Comparison of ENCODE assay signal across 2 cellular contexts in the genomic region with DNA sequence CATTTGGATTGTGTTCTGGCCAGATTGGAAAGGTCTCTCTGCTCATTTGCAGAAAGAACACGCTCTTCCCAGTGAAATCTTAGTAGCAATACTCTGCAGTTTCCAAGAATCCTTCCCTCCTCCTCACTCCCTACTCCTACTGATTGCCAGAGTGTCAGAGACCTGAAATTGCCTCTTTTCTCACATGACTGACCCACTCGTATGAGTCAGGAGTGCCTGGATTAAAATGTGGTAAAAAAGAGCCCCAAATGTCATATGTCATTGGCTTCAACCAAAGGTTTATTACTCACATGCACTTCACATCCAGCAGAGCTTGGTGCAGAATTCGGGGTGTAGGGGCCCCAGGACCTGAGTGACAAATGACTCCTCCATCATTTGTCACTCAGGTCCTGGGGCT.
TF ChIP-seq lines count a peak whose summit lies in the region.

No MANE protein-coding gene starts in this region.

TF ChIP-seq in H1, 55 proteins besides CTCF, POLR2A, EP300 and RAD21 (continued from another document and continues in another):
- TF ChIP-seq NANOG (IDR thresholded peaks at IDR 0.05; ENCODE audit: insufficient read depth, low read depth, low read length, poor library complexity, severe bottlenecking) (no peak), TAF1 (IDR thresholded peaks at IDR 0.05; ENCODE audit: low read depth, low read length) (no peak), ZNF274 (IDR thresholded peaks at IDR 0.05; ENCODE audit: borderline replicate concordance, extremely low read depth, low read length) (no peak), CREB1 (IDR thresholded peaks at IDR 0.05) (no peak), SP2 (IDR thresholded peaks at IDR 0.05; ENCODE audit: low read length) (no peak), PHF8 (conservative IDR thresholded peaks at IDR 0.05; ENCODE audit: low read depth, low read length) (no peak), BACH1 (IDR thresholded peaks at IDR 0.05; ENCODE audit: low read length) (no peak), POU5F1 (IDR thresholded peaks at IDR 0.05; ENCODE audit: low read depth, low read length) (no peak), ASH2L (IDR thresholded peaks at IDR 0.05; ENCODE audit: low read length) (no peak), CBX8 (IDR thresholded peaks at IDR 0.05; ENCODE audit: borderline replicate concordance, low read depth, low read length) (no peak), MAFK (IDR thresholded peaks at IDR 0.05; ENCODE audit: low read depth, low read length) (no peak), SIRT6 (IDR thresholded peaks at IDR 0.05; ENCODE audit: low read length) (no peak)
- TF ChIP-seq, protein P1, sequence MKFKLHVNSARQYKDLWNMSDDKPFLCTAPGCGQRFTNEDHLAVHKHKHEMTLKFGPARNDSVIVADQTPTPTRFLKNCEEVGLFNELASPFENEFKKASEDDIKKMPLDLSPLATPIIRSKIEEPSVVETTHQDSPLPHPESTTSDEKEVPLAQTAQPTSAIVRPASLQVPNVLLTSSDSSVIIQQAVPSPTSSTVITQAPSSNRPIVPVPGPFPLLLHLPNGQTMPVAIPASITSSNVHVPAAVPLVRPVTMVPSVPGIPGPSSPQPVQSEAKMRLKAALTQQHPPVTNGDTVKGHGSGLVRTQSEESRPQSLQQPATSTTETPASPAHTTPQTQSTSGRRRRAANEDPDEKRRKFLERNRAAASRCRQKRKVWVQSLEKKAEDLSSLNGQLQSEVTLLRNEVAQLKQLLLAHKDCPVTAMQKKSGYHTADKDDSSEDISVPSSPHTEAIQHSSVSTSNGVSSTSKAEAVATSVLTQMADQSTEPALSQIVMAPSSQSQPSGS (IDR thresholded peaks at IDR 0.05; ENCODE audit: low read length) = no peak
- TF ChIP-seq, protein P2, sequence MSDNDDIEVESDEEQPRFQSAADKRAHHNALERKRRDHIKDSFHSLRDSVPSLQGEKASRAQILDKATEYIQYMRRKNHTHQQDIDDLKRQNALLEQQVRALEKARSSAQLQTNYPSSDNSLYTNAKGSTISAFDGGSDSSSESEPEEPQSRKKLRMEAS (IDR thresholded peaks at IDR 0.05) = no peak
- TF ChIP-seq, protein P3, sequence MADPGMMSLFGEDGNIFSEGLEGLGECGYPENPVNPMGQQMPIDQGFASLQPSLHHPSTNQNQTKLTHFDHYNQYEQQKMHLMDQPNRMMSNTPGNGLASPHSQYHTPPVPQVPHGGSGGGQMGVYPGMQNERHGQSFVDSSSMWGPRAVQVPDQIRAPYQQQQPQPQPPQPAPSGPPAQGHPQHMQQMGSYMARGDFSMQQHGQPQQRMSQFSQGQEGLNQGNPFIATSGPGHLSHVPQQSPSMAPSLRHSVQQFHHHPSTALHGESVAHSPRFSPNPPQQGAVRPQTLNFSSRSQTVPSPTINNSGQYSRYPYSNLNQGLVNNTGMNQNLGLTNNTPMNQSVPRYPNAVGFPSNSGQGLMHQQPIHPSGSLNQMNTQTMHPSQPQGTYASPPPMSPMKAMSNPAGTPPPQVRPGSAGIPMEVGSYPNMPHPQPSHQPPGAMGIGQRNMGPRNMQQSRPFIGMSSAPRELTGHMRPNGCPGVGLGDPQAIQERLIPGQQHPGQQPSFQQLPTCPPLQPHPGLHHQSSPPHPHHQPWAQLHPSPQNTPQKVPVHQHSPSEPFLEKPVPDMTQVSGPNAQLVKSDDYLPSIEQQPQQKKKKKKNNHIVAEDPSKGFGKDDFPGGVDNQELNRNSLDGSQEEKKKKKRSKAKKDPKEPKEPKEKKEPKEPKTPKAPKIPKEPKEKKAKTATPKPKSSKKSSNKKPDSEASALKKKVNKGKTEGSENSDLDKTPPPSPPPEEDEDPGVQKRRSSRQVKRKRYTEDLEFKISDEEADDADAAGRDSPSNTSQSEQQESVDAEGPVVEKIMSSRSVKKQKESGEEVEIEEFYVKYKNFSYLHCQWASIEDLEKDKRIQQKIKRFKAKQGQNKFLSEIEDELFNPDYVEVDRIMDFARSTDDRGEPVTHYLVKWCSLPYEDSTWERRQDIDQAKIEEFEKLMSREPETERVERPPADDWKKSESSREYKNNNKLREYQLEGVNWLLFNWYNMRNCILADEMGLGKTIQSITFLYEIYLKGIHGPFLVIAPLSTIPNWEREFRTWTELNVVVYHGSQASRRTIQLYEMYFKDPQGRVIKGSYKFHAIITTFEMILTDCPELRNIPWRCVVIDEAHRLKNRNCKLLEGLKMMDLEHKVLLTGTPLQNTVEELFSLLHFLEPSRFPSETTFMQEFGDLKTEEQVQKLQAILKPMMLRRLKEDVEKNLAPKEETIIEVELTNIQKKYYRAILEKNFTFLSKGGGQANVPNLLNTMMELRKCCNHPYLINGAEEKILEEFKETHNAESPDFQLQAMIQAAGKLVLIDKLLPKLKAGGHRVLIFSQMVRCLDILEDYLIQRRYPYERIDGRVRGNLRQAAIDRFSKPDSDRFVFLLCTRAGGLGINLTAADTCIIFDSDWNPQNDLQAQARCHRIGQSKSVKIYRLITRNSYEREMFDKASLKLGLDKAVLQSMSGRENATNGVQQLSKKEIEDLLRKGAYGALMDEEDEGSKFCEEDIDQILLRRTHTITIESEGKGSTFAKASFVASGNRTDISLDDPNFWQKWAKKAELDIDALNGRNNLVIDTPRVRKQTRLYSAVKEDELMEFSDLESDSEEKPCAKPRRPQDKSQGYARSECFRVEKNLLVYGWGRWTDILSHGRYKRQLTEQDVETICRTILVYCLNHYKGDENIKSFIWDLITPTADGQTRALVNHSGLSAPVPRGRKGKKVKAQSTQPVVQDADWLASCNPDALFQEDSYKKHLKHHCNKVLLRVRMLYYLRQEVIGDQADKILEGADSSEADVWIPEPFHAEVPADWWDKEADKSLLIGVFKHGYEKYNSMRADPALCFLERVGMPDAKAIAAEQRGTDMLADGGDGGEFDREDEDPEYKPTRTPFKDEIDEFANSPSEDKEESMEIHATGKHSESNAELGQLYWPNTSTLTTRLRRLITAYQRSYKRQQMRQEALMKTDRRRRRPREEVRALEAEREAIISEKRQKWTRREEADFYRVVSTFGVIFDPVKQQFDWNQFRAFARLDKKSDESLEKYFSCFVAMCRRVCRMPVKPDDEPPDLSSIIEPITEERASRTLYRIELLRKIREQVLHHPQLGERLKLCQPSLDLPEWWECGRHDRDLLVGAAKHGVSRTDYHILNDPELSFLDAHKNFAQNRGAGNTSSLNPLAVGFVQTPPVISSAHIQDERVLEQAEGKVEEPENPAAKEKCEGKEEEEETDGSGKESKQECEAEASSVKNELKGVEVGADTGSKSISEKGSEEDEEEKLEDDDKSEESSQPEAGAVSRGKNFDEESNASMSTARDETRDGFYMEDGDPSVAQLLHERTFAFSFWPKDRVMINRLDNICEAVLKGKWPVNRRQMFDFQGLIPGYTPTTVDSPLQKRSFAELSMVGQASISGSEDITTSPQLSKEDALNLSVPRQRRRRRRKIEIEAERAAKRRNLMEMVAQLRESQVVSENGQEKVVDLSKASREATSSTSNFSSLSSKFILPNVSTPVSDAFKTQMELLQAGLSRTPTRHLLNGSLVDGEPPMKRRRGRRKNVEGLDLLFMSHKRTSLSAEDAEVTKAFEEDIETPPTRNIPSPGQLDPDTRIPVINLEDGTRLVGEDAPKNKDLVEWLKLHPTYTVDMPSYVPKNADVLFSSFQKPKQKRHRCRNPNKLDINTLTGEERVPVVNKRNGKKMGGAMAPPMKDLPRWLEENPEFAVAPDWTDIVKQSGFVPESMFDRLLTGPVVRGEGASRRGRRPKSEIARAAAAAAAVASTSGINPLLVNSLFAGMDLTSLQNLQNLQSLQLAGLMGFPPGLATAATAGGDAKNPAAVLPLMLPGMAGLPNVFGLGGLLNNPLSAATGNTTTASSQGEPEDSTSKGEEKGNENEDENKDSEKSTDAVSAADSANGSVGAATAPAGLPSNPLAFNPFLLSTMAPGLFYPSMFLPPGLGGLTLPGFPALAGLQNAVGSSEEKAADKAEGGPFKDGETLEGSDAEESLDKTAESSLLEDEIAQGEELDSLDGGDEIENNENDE (IDR thresholded peaks at IDR 0.05; ENCODE audit: insufficient replicate concordance, low read length) = no peak

TF ChIP-seq in GM23338, 12 proteins besides CTCF, POLR2A, EP300 and RAD21 (continued from another document):
- TF ChIP-seq, protein P4, sequence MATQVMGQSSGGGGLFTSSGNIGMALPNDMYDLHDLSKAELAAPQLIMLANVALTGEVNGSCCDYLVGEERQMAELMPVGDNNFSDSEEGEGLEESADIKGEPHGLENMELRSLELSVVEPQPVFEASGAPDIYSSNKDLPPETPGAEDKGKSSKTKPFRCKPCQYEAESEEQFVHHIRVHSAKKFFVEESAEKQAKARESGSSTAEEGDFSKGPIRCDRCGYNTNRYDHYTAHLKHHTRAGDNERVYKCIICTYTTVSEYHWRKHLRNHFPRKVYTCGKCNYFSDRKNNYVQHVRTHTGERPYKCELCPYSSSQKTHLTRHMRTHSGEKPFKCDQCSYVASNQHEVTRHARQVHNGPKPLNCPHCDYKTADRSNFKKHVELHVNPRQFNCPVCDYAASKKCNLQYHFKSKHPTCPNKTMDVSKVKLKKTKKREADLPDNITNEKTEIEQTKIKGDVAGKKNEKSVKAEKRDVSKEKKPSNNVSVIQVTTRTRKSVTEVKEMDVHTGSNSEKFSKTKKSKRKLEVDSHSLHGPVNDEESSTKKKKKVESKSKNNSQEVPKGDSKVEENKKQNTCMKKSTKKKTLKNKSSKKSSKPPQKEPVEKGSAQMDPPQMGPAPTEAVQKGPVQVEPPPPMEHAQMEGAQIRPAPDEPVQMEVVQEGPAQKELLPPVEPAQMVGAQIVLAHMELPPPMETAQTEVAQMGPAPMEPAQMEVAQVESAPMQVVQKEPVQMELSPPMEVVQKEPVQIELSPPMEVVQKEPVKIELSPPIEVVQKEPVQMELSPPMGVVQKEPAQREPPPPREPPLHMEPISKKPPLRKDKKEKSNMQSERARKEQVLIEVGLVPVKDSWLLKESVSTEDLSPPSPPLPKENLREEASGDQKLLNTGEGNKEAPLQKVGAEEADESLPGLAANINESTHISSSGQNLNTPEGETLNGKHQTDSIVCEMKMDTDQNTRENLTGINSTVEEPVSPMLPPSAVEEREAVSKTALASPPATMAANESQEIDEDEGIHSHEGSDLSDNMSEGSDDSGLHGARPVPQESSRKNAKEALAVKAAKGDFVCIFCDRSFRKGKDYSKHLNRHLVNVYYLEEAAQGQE (IDR thresholded peaks at IDR 0.05; ENCODE audit: unreplicated experiment) = no peak
- TF ChIP-seq NANOG (IDR thresholded peaks at IDR 0.05; ENCODE audit: borderline replicate concordance) (no peak), ZNF114 (CRISPR knock-in tag; IDR thresholded peaks at IDR 0.05) (no peak), POLR2AphosphoS5 (IDR thresholded peaks at IDR 0.05; ENCODE audit: low read depth) (no peak), JUNB (IDR thresholded peaks at IDR 0.05; ENCODE audit: unreplicated experiment) (no peak), EZH2 (IDR thresholded peaks at IDR 0.05; ENCODE audit: low read depth, unreplicated experiment) (no peak)
- TF ChIP-seq, protein P5, sequence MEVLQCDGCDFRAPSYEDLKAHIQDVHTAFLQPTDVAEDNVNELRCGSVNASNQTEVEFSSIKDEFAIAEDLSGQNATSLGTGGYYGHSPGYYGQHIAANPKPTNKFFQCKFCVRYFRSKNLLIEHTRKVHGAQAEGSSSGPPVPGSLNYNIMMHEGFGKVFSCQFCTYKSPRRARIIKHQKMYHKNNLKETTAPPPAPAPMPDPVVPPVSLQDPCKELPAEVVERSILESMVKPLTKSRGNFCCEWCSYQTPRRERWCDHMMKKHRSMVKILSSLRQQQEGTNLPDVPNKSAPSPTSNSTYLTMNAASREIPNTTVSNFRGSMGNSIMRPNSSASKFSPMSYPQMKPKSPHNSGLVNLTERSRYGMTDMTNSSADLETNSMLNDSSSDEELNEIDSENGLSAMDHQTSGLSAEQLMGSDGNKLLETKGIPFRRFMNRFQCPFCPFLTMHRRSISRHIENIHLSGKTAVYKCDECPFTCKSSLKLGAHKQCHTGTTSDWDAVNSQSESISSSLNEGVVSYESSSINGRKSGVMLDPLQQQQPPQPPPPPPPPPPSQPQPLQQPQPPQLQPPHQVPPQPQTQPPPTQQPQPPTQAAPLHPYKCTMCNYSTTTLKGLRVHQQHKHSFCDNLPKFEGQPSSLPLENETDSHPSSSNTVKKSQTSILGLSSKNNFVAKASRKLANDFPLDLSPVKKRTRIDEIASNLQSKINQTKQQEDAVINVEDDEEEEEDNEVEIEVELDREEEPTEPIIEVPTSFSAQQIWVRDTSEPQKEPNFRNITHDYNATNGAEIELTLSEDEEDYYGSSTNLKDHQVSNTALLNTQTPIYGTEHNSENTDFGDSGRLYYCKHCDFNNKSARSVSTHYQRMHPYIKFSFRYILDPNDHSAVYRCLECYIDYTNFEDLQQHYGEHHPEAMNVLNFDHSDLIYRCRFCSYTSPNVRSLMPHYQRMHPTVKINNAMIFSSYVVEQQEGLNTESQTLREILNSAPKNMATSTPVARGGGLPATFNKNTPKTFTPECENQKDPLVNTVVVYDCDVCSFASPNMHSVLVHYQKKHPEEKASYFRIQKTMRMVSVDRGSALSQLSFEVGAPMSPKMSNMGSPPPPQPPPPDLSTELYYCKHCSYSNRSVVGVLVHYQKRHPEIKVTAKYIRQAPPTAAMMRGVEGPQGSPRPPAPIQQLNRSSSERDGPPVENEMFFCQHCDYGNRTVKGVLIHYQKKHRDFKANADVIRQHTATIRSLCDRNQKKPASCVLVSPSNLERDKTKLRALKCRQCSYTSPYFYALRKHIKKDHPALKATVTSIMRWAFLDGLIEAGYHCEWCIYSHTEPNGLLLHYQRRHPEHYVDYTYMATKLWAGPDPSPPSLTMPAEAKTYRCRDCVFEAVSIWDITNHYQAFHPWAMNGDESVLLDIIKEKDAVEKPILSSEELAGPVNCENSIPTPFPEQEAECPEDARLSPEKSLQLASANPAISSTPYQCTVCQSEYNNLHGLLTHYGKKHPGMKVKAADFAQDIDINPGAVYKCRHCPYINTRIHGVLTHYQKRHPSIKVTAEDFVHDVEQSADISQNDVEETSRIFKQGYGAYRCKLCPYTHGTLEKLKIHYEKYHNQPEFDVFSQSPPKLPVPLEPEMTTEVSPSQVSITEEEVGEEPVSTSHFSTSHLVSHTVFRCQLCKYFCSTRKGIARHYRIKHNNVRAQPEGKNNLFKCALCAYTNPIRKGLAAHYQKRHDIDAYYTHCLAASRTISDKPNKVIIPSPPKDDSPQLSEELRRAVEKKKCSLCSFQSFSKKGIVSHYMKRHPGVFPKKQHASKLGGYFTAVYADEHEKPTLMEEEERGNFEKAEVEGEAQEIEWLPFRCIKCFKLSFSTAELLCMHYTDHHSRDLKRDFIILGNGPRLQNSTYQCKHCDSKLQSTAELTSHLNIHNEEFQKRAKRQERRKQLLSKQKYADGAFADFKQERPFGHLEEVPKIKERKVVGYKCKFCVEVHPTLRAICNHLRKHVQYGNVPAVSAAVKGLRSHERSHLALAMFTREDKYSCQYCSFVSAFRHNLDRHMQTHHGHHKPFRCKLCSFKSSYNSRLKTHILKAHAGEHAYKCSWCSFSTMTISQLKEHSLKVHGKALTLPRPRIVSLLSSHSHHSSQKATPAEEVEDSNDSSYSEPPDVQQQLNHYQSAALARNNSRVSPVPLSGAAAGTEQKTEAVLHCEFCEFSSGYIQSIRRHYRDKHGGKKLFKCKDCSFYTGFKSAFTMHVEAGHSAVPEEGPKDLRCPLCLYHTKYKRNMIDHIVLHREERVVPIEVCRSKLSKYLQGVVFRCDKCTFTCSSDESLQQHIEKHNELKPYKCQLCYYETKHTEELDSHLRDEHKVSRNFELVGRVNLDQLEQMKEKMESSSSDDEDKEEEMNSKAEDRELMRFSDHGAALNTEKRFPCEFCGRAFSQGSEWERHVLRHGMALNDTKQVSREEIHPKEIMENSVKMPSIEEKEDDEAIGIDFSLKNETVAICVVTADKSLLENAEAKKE (CRISPR knock-in tag; IDR thresholded peaks at IDR 0.05) = no peak
